Comparison of ENCODE assay signal across 22 cellular contexts in the genomic region with DNA sequence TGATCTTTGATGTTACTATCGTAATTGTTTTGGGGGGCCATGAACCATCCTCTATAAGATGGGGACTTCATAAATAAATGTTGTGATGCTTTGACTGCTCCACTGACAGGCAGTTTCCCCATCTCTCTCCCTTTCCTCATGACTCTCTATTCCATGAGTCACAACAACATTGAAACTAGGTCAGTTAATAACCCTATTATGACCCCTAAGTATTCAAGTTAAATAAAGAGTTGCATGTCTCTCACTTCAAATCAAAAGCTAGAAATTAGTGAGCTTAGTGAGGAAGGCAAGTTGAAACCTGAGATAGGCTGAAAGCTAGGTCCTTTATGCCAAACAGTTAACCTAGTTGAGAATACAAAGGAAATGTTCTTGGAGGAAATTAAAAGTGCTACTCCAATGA.
DNase-seq lines count a peak whose midpoint lies in the region; FAIRE-seq and TF ChIP-seq lines count a peak whose summit lies in the region.
"Had no signal": no experiment of that assay in that cellular context is flagged by ENCODE, and none has a peak within 500 bp of the region (broad histone marks: within the 10 kb centered on the region; RNA-seq: fewer than 3 reads in every experiment).

No MANE protein-coding gene starts in this region.

- H3K4me3 ChIP-seq in choroid plexus epithelial cell (ENCODE audit: low read depth, low read length) (no peak overlapping the region), foreskin fibroblast (ENCODE audit: low read depth in 1 of 2, low read length in 2 of 2) (no peak overlapping the region)
- H3K4me3 ChIP-seq: MG63, SJSA1 had no signal

- no peaks in the 10 kb centered on the region for H3K27me3 Mint-ChIP-seq in endothelial cell (ENCODE audit: unreplicated experiment)
- H3K27me3 Mint-ChIP-seq: CD4-positive, CD25-positive, alpha-beta regulatory T cell had no signal

- H3K4me3 Mint-ChIP-seq in endothelial cell (ENCODE audit: unreplicated experiment) = no peak overlapping the region
- H3K4me3 Mint-ChIP-seq: CD4-positive, CD25-positive, alpha-beta regulatory T cell had no signal

- H3K36me3 Mint-ChIP-seq in endothelial cell (ENCODE audit: low read depth, unreplicated experiment) = no peaks in the 10 kb centered on the region
- H3K36me3 Mint-ChIP-seq: CD4-positive, CD25-positive, alpha-beta regulatory T cell had no signal

- H3K9me3 Mint-ChIP-seq in endothelial cell (ENCODE audit: unreplicated experiment) = no peaks in the 10 kb centered on the region

- no peak overlapping the region for H3K27ac Mint-ChIP-seq in endothelial cell (ENCODE audit: unreplicated experiment)
- H3K27ac Mint-ChIP-seq: CD4-positive, CD25-positive, alpha-beta regulatory T cell had no signal

- no peaks in the 10 kb centered on the region for H3K4me1 Mint-ChIP-seq in endothelial cell (ENCODE audit: unreplicated experiment)
- H3K4me1 Mint-ChIP-seq: CD4-positive, CD25-positive, alpha-beta regulatory T cell had no signal

- DNase-seq in LHCN-M2 (ENCODE audit: low read depth) (peak; percentile 15), choroid plexus epithelial cell (ENCODE audit: low read depth) (peak; percentile 18), foreskin fibroblast (peak; percentile 7 to 46), stromal cell of bone marrow (ENCODE audit: low read depth) (peak; percentile 8), endothelial cell (ENCODE audit: low spot score) (no peak), NCI-H2227 (lab: John Stamatoyannopoulos, UW; ENCODE audit: unreplicated experiment) (no peak), D721Med (ENCODE audit: insufficient read length, low spot score) (no peak)
- DNase-seq: Caco-2; CD4-positive, CD25-positive, alpha-beta regulatory T cell; DND-41; GOT3; Karpas-422; MG63; NCI-H1092; NCI-H2029 treated with DMSO at 0.1 percent for 48 hours; NCI-H2171 treated with DMSO at 0.1 percent for 48 hours; NCI-H446; NCI-H526; OCI-M1 had no signal

- no peak for TF ChIP-seq CTCF in choroid plexus epithelial cell (conservative IDR thresholded peaks at IDR 0.05; ENCODE audit: low read depth, low read length)
- TF ChIP-seq CTCF in foreskin fibroblast (IDR thresholded peaks at IDR 0.05; ENCODE audit: low read depth, low read length) = no peak
- TF ChIP-seq CTCF in endothelial cell (IDR thresholded peaks at IDR 0.05; ENCODE audit: unreplicated experiment) = no peak
- no peak for TF ChIP-seq CTCF in D721Med (IDR thresholded peaks at IDR 0.05; ENCODE audit: insufficient read depth, missing control alignments)

- no peak for FAIRE-seq in D721Med (lab: Jason Lieb, UNC)
- FAIRE-seq: GM18507, RCC 7860 had no signal

Comparison
In these comparisons a context has a peak if more than half of its experiments do, and no peak if none do; other contexts are left out.
1. DNase-seq: peak in LHCN-M2 (single experiment), choroid plexus epithelial cell (single experiment), foreskin fibroblast (2 of 2) and stromal cell of bone marrow (single experiment); none in endothelial cell (single experiment), NCI-H2227 (single experiment) and D721Med (single experiment).